8 cellular contexts compared by ENCODE assay signal in the genomic region with DNA sequence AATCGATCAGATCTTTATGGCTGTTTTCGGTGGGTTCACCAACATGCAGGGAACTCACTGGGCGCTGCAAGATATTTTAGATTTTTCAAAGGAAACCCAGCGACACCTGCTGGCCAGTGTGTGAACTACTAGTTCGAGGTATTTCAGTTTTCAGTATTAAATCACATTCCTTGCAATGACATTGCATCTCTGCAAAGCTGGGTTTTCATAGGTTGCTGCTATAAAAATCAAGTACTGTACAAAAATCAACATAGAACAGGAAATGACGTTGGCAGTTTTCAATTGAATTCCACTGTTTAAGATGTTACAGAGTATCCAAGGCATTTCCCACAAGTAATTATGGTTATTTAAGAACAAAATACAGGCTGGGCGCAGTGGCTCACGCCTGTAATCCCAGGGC. TPM values are rescaled to one million over a fixed set of nuclear protein-coding genes. Genes with fewer than 3 reads are reported as not detected.
DNase-seq lines count a peak whose midpoint lies in the region; ATAC-seq and TF ChIP-seq lines count a peak whose summit lies in the region.

No MANE protein-coding gene starts in this region.

- no peak for ATAC-seq in GM21737 (IDR thresholded peaks at IDR 0.05; ENCODE audit: unreplicated experiment)

- DNase-seq in Caki2 (ENCODE audit: low read depth) (peak; percentile 95), HuH-7 (ENCODE audit: low spot score) (peak; percentile 59), SK-MEL-5 (ENCODE audit: low read depth, low spot score) (peak; percentile 82), globus pallidus (ENCODE audit: low spot score) (peak; percentile 67), progenitor cell of endocrine pancreas (ENCODE audit: low spot score, unreplicated experiment) (peak; percentile 51), vagina (ENCODE audit: extremely low spot score in 2 of 2) (no peak)
- peak; percentile 79 for DNase-seq in activated naive CD4-positive, alpha-beta T cell treated with anti-CD3 and anti-CD28 coated beads for 36 hours

- no peaks in the 10 kb centered on the region for H3K4me1 Mint-ChIP-seq in activated naive CD4-positive, alpha-beta T cell treated with anti-CD3 and anti-CD28 coated beads for 36 hours (ENCODE audit: low read depth)
- no peaks in the 10 kb centered on the region for H3K4me1 Mint-ChIP-seq in progenitor cell of endocrine pancreas (ENCODE audit: low read depth)

- H3K27ac Mint-ChIP-seq in activated naive CD4-positive, alpha-beta T cell treated with anti-CD3 and anti-CD28 coated beads for 36 hours = no peak overlapping the region
- H3K27ac Mint-ChIP-seq in progenitor cell of endocrine pancreas = no peak overlapping the region

- H3K4me1 ChIP-seq in vagina = no peaks in the 10 kb centered on the region

- CTCF ChIA-PET in activated naive CD4-positive, alpha-beta T cell treated with anti-CD3 and anti-CD28 coated beads for 36 hours (lab: Charles Lee) = interaction anchor here (0.6 to 3.8 kb wide), 8 partner anchors 8 to 864 kb away, joined by 3 to 18 read pairs (median 3); a partner anchor contains a TSS

- in situ Hi-C loops in Caki2 (cut with HindIII; ENCODE audit: low pct_unique_long_range_greater_than_20kb, low sequenced_read_pairs) (no loop called here), SK-MEL-5 (cut with HindIII; ENCODE audit: low pct_unique_long_range_greater_than_20kb, low sequenced_read_pairs) (no loop called here)

- H3K27me3 Mint-ChIP-seq in activated naive CD4-positive, alpha-beta T cell treated with anti-CD3 and anti-CD28 coated beads for 36 hours (ENCODE audit: low read depth) = no peaks in the 10 kb centered on the region
- no peaks in the 10 kb centered on the region for H3K27me3 Mint-ChIP-seq in progenitor cell of endocrine pancreas

- no peak overlapping the region for H3K4me3 ChIP-seq in vagina

- H3K27ac ChIP-seq in vagina = no peak overlapping the region

- TF ChIP-seq CTCF in progenitor cell of endocrine pancreas (IDR thresholded peaks at IDR 0.05; ENCODE audit: unreplicated experiment) = peak; percentile 87
- TF ChIP-seq CTCF in vagina (IDR thresholded peaks at IDR 0.05) = peak; percentile 72 to 84 (median 81)

- peaks cover 49% of the 10 kb centered on the region for H3K36me3 Mint-ChIP-seq in activated naive CD4-positive, alpha-beta T cell treated with anti-CD3 and anti-CD28 coated beads for 36 hours (ENCODE audit: low read depth)
- H3K36me3 Mint-ChIP-seq in progenitor cell of endocrine pancreas (ENCODE audit: insufficient read depth) = peaks cover 9% of the 10 kb centered on the region

- no peaks in the 10 kb centered on the region for H3K9me3 ChIP-seq in vagina

- intact Hi-C loops in activated naive CD4-positive, alpha-beta T cell treated with anti-CD3 and anti-CD28 coated beads for 36 hours (cut with micrococcal nuclease) = loop anchor here (1.0 kb wide), 2 partner anchors 45 to 108 kb away; no protein-coding TSS in a partner anchor
- intact Hi-C loops in vagina (cut with DNase I) = loop anchor here (5.0 kb wide), 1 partner anchor 45 kb away; no protein-coding TSS in a partner anchor

- H3K9me3 Mint-ChIP-seq in activated naive CD4-positive, alpha-beta T cell treated with anti-CD3 and anti-CD28 coated beads for 36 hours = no peaks in the 10 kb centered on the region
- H3K9me3 Mint-ChIP-seq in progenitor cell of endocrine pancreas (ENCODE audit: low read depth) = no peaks in the 10 kb centered on the region

- H3K4me3 Mint-ChIP-seq in activated naive CD4-positive, alpha-beta T cell treated with anti-CD3 and anti-CD28 coated beads for 36 hours = no peak overlapping the region
- H3K4me3 Mint-ChIP-seq in progenitor cell of endocrine pancreas (ENCODE audit: low read depth) = no peak overlapping the region

- no peaks in the 10 kb centered on the region for H3K36me3 ChIP-seq in vagina

- H3K27me3 ChIP-seq in vagina = no peaks in the 10 kb centered on the region

- TF ChIP-seq POLR2A in vagina (IDR thresholded peaks at IDR 0.05) = no peak

RNA-seq across cellular contexts. Expression of a gene that starts 17.6 kb away (rescaled TPM):
- total RNA-seq in Caki2 (2014; rRNA removed; shearing (Covaris generic); ENCODE audit: low replicate concordance) = 131 and 146 TPM in 2 replicates
- total RNA-seq in SK-MEL-5 (2014; rRNA removed; shearing (Covaris generic)) = 31.8 and 36.1 TPM in 2 replicates
- 39.6 and 47.8 TPM in 2 replicates for polyA plus RNA-seq in SK-MEL-5 (2015; cell fraction: cytosol; rRNA removed)
- polyA plus RNA-seq in SK-MEL-5 (2015; cell fraction: nucleus; rRNA removed) = 138 and 181 TPM in 2 replicates
- 100 to 1,000 TPM; 187 to 195 TPM for total RNA-seq in activated naive CD4-positive, alpha-beta T cell treated with anti-CD3 and anti-CD28 coated beads for 36 hours
- 90.4 and 91.0 TPM in 2 replicates for total RNA-seq in progenitor cell of endocrine pancreas
- 10.8 TPM for total RNA-seq in vagina

RNA-seq across cellular contexts. Expression of a gene that starts 17.9 kb away (rescaled TPM):
- total RNA-seq in Caki2 (2014; rRNA removed; shearing (Covaris generic); ENCODE audit: low replicate concordance) = 0.96 and 7.0 TPM in 2 replicates
- total RNA-seq in SK-MEL-5 (2014; rRNA removed; shearing (Covaris generic)) = 1.3 and 1.8 TPM in 2 replicates
- 4.0 and 4.6 TPM in 2 replicates for polyA plus RNA-seq in SK-MEL-5 (2015; cell fraction: cytosol; rRNA removed)
- 1.1 and 1.5 TPM in 2 replicates for polyA plus RNA-seq in SK-MEL-5 (2015; cell fraction: nucleus; rRNA removed)
- total RNA-seq in activated naive CD4-positive, alpha-beta T cell treated with anti-CD3 and anti-CD28 coated beads for 36 hours = 1 to 10 TPM; 6.1 to 6.7 TPM
- total RNA-seq in progenitor cell of endocrine pancreas = 10.3 and 11.8 TPM in 2 replicates
- total RNA-seq in vagina = 5.4 TPM

RNA-seq across cellular contexts. Expression of a gene that starts 41.9 kb away (rescaled TPM):
- total RNA-seq in Caki2 (2014; rRNA removed; shearing (Covaris generic); ENCODE audit: low replicate concordance) = 19.9 and 22.9 TPM in 2 replicates
- 1.7 and 2.3 TPM in 2 replicates for total RNA-seq in SK-MEL-5 (2014; rRNA removed; shearing (Covaris generic))
- polyA plus RNA-seq in SK-MEL-5 (2015; cell fraction: cytosol; rRNA removed) = 1.2 and 3.1 TPM in 2 replicates
- 16.0 and 34.0 TPM in 2 replicates for polyA plus RNA-seq in SK-MEL-5 (2015; cell fraction: nucleus; rRNA removed)
- total RNA-seq in activated naive CD4-positive, alpha-beta T cell treated with anti-CD3 and anti-CD28 coated beads for 36 hours = 1 to 10 TPM; 8.8 to 9.6 TPM
- total RNA-seq in progenitor cell of endocrine pancreas (0.26 and 0.93 TPM in 2 replicates), vagina (7.1 TPM)

Comparison
In these comparisons a context has a peak if more than half of its experiments do, and no peak if none do; other contexts are left out.
1. DNase-seq: peak in Caki2 (single experiment), HuH-7 (single experiment), SK-MEL-5 (single experiment), activated naive CD4-positive, alpha-beta T cell treated with anti-CD3 and anti-CD28 coated beads for 36 hours (single experiment), globus pallidus (single experiment) and progenitor cell of endocrine pancreas (single experiment); none in vagina (0 of 2).